In genomic region chr5:33261747-33262146, GRCh38 we compare ENCODE assay signal across 1 cellular context.
TF ChIP-seq lines count a peak whose summit lies in the region.

No MANE protein-coding gene starts in this region.

TF ChIP-seq in SK-N-SH treated with all-trans-retinoic acid at 6 μM for 48 hours, 23 proteins besides CTCF, POLR2A, EP300 and RAD21 (continued from another document):
- TF ChIP-seq ZNF565 (CRISPR knock-in tag; conservative IDR thresholded peaks at IDR 0.05; ENCODE audit: low read depth) (no peak), BACH2 (CRISPR knock-in tag; IDR thresholded peaks at IDR 0.05; ENCODE audit: borderline replicate concordance) (no peak), OSR1 (CRISPR knock-in tag; IDR thresholded peaks at IDR 0.05) (no peak), GLIS3 (CRISPR knock-in tag; IDR thresholded peaks at IDR 0.05) (no peak), ZNF70 (CRISPR knock-in tag; IDR thresholded peaks at IDR 0.05) (no peak), TCF4 (CRISPR knock-in tag; IDR thresholded peaks at IDR 0.05; ENCODE audit: borderline replicate concordance) (no peak), ZNF8 (CRISPR knock-in tag; IDR thresholded peaks at IDR 0.05) (no peak), TSHZ2 (CRISPR knock-in tag; IDR thresholded peaks at IDR 0.05) (no peak)
- TF ChIP-seq, protein P1, sequence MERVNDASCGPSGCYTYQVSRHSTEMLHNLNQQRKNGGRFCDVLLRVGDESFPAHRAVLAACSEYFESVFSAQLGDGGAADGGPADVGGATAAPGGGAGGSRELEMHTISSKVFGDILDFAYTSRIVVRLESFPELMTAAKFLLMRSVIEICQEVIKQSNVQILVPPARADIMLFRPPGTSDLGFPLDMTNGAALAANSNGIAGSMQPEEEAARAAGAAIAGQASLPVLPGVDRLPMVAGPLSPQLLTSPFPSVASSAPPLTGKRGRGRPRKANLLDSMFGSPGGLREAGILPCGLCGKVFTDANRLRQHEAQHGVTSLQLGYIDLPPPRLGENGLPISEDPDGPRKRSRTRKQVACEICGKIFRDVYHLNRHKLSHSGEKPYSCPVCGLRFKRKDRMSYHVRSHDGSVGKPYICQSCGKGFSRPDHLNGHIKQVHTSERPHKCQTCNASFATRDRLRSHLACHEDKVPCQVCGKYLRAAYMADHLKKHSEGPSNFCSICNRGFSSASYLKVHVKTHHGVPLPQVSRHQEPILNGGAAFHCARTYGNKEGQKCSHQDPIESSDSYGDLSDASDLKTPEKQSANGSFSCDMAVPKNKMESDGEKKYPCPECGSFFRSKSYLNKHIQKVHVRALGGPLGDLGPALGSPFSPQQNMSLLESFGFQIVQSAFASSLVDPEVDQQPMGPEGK (CRISPR knock-in tag; IDR thresholded peaks at IDR 0.05; ENCODE audit: borderline replicate concordance) = no peak
